Comparison of ENCODE assay signal across 7 cellular contexts in genomic region chr11:44534215-44534711, GRCh38. TPM values are rescaled to one million over a fixed set of nuclear protein-coding genes. Genes with fewer than 3 reads are reported as not detected.
"Had no signal": no experiment of that assay in that cellular context is flagged by ENCODE, and none has a peak within 500 bp of the region (broad histone marks: within the 10 kb centered on the region; RNA-seq: fewer than 3 reads in every experiment).

No MANE protein-coding gene starts in this region.

- FAIRE-seq: HepG2 had no signal

- ATAC-seq: GM23338, HepG2 had no signal

- DNase-seq: H9, HCEC 1CT, HFFc6, KG1 had no signal

- H3K4me3 ChIP-seq: GM23338 had no signal

- H3K4me2 ChIP-seq: GM23338 had no signal

- H2AFZ ChIP-seq: GM23338 had no signal

- H3K27ac ChIP-seq: HL-60 had no signal

RNA-seq across cellular contexts. Expression of gene CD82, which starts 31.2 kb away (rescaled TPM):
- total RNA-seq: HepG2 had no signal
